In the genomic region with DNA sequence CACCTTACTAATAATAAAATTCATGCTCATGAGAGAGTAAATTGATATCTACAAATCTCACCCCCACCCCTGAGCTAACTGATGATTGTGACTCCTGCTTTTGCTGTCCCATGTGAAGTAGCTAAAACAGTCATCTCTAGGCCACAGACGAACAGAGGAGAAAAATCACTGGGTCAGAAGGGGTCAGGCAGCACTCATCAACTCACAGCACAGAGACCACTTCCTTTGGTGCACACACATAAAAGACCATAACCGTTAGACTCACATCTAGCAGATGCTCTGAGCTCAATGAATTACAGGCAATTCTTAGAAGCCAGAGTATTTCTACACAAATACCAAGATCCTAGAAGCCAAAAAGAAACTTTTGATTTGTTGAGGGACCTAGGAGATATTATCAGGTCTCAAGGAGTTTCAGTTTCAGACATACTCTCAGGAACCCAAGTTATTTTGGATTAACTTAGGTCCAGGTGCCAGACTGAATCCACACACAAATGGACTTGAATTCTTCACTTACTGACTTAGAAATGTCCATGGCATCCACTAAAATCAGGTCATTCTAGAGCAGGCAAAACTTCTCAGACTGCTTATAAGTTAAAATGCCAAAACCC, we compare ENCODE assay signal across 15 cellular contexts.
DNase-seq lines count a peak whose midpoint lies in the region; ATAC-seq and TF ChIP-seq lines count a peak whose summit lies in the region.
"Had no signal": no experiment of that assay in that cellular context is flagged by ENCODE, and none has a peak within 500 bp of the region (broad histone marks: within the 10 kb centered on the region; RNA-seq: fewer than 3 reads in every experiment).

No MANE protein-coding gene starts in this region.

- H3K36me3 Mint-ChIP-seq in CD4-positive, CD25-positive, alpha-beta regulatory T cell = no peaks in the 10 kb centered on the region
- H3K36me3 Mint-ChIP-seq: brain had no signal

- peaks cover 0 to 2% (median 0%) of the 10 kb centered on the region in 7 donors for H3K9me3 Mint-ChIP-seq in CD4-positive, CD25-positive, alpha-beta regulatory T cell
- H3K9me3 Mint-ChIP-seq: brain had no signal

- TF ChIP-seq CTCF in MM.1S (IDR thresholded peaks at IDR 0.05; ENCODE audit: low read length) (no peak), adrenal gland (IDR thresholded peaks at IDR 0.05) (no peak), heart right ventricle (IDR thresholded peaks at IDR 0.05) (no peak)

- H2AFZ ChIP-seq in MM.1S (ENCODE audit: low read length) = 0 out of 2 replicates have a peak overlapping the region, but pooled peaks have one; percentile 1
- H2AFZ ChIP-seq: GM23248 had no signal

- H3F3A ChIP-seq in MM.1S (ENCODE audit: insufficient read depth, low read length) = peaks cover 15% of the 10 kb centered on the region

- no peak overlapping the region for H3K9ac ChIP-seq in MM.1S (ENCODE audit: low read length)
- H3K9ac ChIP-seq: GM23248 had no signal

- peak in 1 of 3 donors; percentile 88 for DNase-seq in CD4-positive, CD25-positive, alpha-beta regulatory T cell
- DNase-seq in MM.1S (peak; percentile 78), cardiac septum (ENCODE audit: low spot score) (no peak), adrenal gland (no peak), heart right ventricle (no peak)
- DNase-seq in stimulated activated CD4-positive, alpha-beta T cell treated with anti-CD3 and anti-CD28 coated beads, Interleukin-4, amount 100 ng/mL, for 1 hour = no peak
- DNase-seq: BE2C; foreskin fibroblast; GM23248; NCI-H2081 treated with DMSO at 0.1 percent for 48 hours; stimulated activated CD4-positive, alpha-beta T cell treated with anti-CD3 and anti-CD28 coated beads, Interleukin-15, amount 100 ng/mL, for 24 hours; upper lobe of left lung had no signal

- no peak overlapping the region for H3K27ac ChIP-seq in CD4-positive, CD25-positive, alpha-beta regulatory T cell (ENCODE audit: insufficient read depth, low read length, poor library complexity, severe bottlenecking)
- H3K27ac ChIP-seq in MM.1S (ENCODE audit: low read length) (peak overlapping the region; percentile 30; the same call in 1 of the 2 replicates), adrenal gland (no peak overlapping the region), heart right ventricle (no peak overlapping the region)
- H3K27ac ChIP-seq: GM23248, upper lobe of left lung had no signal

- intact Hi-C loops in cardiac septum (cut with DNase I) (no loop called here), adrenal gland (cut with DNase I) (no loop called here), heart right ventricle (cut with DNase I) (no loop called here)

- H3K27me3 Mint-ChIP-seq in CD4-positive, CD25-positive, alpha-beta regulatory T cell = peaks cover 8% of the 10 kb centered on the region

- H3K9me2 ChIP-seq in MM.1S (replicated peaks; ENCODE audit: insufficient read depth, low read length) = no peaks in the 10 kb centered on the region

- H3K4me3 ChIP-seq in CD4-positive, CD25-positive, alpha-beta regulatory T cell (ENCODE audit: low read depth, low read length) = no peak overlapping the region
- H3K4me3 ChIP-seq in MM.1S (ENCODE audit: low read length) = peak overlapping the region; percentile 9; the same call in 1 of the 2 replicates
- H3K4me3 ChIP-seq in adrenal gland = no peak overlapping the region
- no peak overlapping the region for H3K4me3 ChIP-seq in heart right ventricle
- H3K4me3 ChIP-seq: GM23248, upper lobe of left lung had no signal

- H3K4me1 Mint-ChIP-seq in CD4-positive, CD25-positive, alpha-beta regulatory T cell = peaks cover 0 to 17% (median 15%) of the 10 kb centered on the region in 4 donors
- H3K4me1 Mint-ChIP-seq: brain had no signal

- H3K27ac Mint-ChIP-seq in CD4-positive, CD25-positive, alpha-beta regulatory T cell = peak overlapping the region in 2 of 3 donors; percentile 37 to 78
- H3K27ac Mint-ChIP-seq: brain had no signal

- WGBS in adrenal gland, 4 donors = 30 to 46% (median 40%) methylated on average over 2 of the region's 2 CpGs
- WGBS in heart right ventricle, 2 donors = 44 to 46% methylated on average over 2 of the region's 2 CpGs

- H4K20me1 ChIP-seq in MM.1S (ENCODE audit: insufficient read depth, low read length) = no peaks in the 10 kb centered on the region

- peak overlapping the region; percentile 64 for H3K4me2 ChIP-seq in MM.1S (ENCODE audit: low read depth, low read length)

- H3K4me1 ChIP-seq in CD4-positive, CD25-positive, alpha-beta regulatory T cell (ENCODE audit: control insufficient read depth, insufficient read depth, low read length, poor library complexity, severe bottlenecking) = no peaks in the 10 kb centered on the region
- H3K4me1 ChIP-seq in MM.1S (ENCODE audit: low read length) (peaks cover 43% of the 10 kb centered on the region), adrenal gland (replicated peaks in 1 of 2) (no peaks in the 10 kb centered on the region), heart right ventricle (peaks cover 0 to 5% (median 0%) of the 10 kb centered on the region in 9 donors)
- H3K4me1 ChIP-seq: BE2C had no signal

- peaks cover 4% of the 10 kb centered on the region for H3K27me3 ChIP-seq in CD4-positive, CD25-positive, alpha-beta regulatory T cell (ENCODE audit: control insufficient read depth, insufficient read depth, low read length)
- H3K27me3 ChIP-seq in MM.1S (replicated peaks; ENCODE audit: insufficient read depth, low read length) (no peaks in the 10 kb centered on the region), adrenal gland (no peaks in the 10 kb centered on the region), heart right ventricle (no peaks in the 10 kb centered on the region)
- H3K27me3 ChIP-seq: BE2C, upper lobe of left lung had no signal

- no peaks in the 10 kb centered on the region for H3K9me3 ChIP-seq in CD4-positive, CD25-positive, alpha-beta regulatory T cell (ENCODE audit: control insufficient read depth in 2 of 2, low read length in 2 of 2)
- H3K9me3 ChIP-seq in MM.1S (replicated peaks; ENCODE audit: insufficient read depth, low read length) (no peaks in the 10 kb centered on the region), adrenal gland (replicated peaks in 1 of 3) (peaks cover 0 to 6% (median 0%) of the 10 kb centered on the region in 3 donors), heart right ventricle (no peaks in the 10 kb centered on the region)
- H3K9me3 ChIP-seq: BE2C, upper lobe of left lung had no signal

- H3K4me3 Mint-ChIP-seq in CD4-positive, CD25-positive, alpha-beta regulatory T cell = no peak overlapping the region
- H3K4me3 Mint-ChIP-seq: brain had no signal

- no peaks in the 10 kb centered on the region for H3K36me3 ChIP-seq in CD4-positive, CD25-positive, alpha-beta regulatory T cell (ENCODE audit: control insufficient read depth, insufficient read depth, low read length)
- H3K36me3 ChIP-seq in MM.1S (replicated peaks; ENCODE audit: insufficient read depth, low read length) (no peaks in the 10 kb centered on the region), adrenal gland (replicated peaks in 1 of 2) (no peaks in the 10 kb centered on the region), heart right ventricle (no peaks in the 10 kb centered on the region)
- H3K36me3 ChIP-seq: BE2C, upper lobe of left lung had no signal

- peak; percentile 26 to 47 for ATAC-seq in CD4-positive, CD25-positive, alpha-beta regulatory T cell (ENCODE audit: low read depth in 2 of 2)
- ATAC-seq in GM19043 (IDR thresholded peaks at IDR 0.05; ENCODE audit: low read depth, unreplicated experiment) (peak; percentile 81), HG02938 (IDR thresholded peaks at IDR 0.05; ENCODE audit: unreplicated experiment) (peak; percentile 92), heart right ventricle (no peak)

- TF ChIP-seq POLR2A in adrenal gland (IDR thresholded peaks at IDR 0.05) = no peak

- H3K79me2 ChIP-seq in MM.1S (ENCODE audit: low read length) = no peaks in the 10 kb centered on the region

Comparison
In these comparisons a context has a peak if more than half of its experiments do, and no peak if none do; other contexts are left out.
1. ATAC-seq: peak in CD4-positive, CD25-positive, alpha-beta regulatory T cell (2 of 2), GM19043 (single experiment) and HG02938 (single experiment); none in heart right ventricle (0 of 8).